12 cellular contexts compared by ENCODE assay signal in genomic region chr3:124851136-124851535, GRCh38. TPM values are rescaled to one million over a fixed set of nuclear protein-coding genes. Genes with fewer than 3 reads are reported as not detected.
DNase-seq lines count a peak whose midpoint lies in the region; ATAC-seq and TF ChIP-seq lines count a peak whose summit lies in the region.
"Had no signal": no experiment of that assay in that cellular context is flagged by ENCODE, and none has a peak within 500 bp of the region (broad histone marks: within the 10 kb centered on the region; RNA-seq: fewer than 3 reads in every experiment).

No MANE protein-coding gene starts in this region.

- peaks cover 4% of the 10 kb centered on the region; the same call in 1 of the 2 replicates for H4K20me1 ChIP-seq in IMR-90 (ENCODE audit: insufficient read depth, low read length)

- intact Hi-C loops in IMR-90 (cut with micrococcal nuclease): no loop called here

- peaks cover 17% of the 10 kb centered on the region for H3K4me1 ChIP-seq in IMR-90 (ENCODE audit: control insufficient read depth, insufficient read depth, low read length)
- peaks cover 10% of the 10 kb centered on the region for H3K4me1 ChIP-seq in mesenchymal stem cell (ENCODE audit: control insufficient read depth, insufficient read depth, low read depth, low read length)
- H3K4me1 ChIP-seq in thoracic aorta (ENCODE audit: control insufficient read depth in 1 of 2, low read depth in 2 of 2): peaks cover 39 to 58% of the 10 kb centered on the region in 2 donors

- no peak for TF ChIP-seq CTCF in IMR-90 (conservative IDR thresholded peaks at IDR 0.05; ENCODE audit: low read depth, low read length)
- TF ChIP-seq CTCF in coronary artery (IDR thresholded peaks at IDR 0.05): no peak
- no peak for TF ChIP-seq CTCF in thoracic aorta (IDR thresholded peaks at IDR 0.05)

- H3K36me3 ChIP-seq in IMR-90 (ENCODE audit: control insufficient read depth, insufficient read depth, low read length): peaks cover 12% of the 10 kb centered on the region
- peaks cover 17 to 66% of the 10 kb centered on the region in 2 experiments for H3K36me3 ChIP-seq in mesenchymal stem cell (ENCODE audit: control insufficient read depth in 1 of 2, insufficient read depth in 2 of 2, low read depth in 1 of 2, low read length in 2 of 2)
- H3K36me3 ChIP-seq in thoracic aorta: peaks cover 2% of the 10 kb centered on the region

- H4K5ac ChIP-seq in IMR-90 (ENCODE audit: low read depth, low read length): peak overlapping the region; percentile 47; the same call in 1 of the 2 replicates

- H3K23ac ChIP-seq in IMR-90 (ENCODE audit: low read depth, low read length) (peak overlapping the region; percentile 82), mesenchymal stem cell (ENCODE audit: low read length in 2 of 2) (no peak overlapping the region)

- H3K4ac ChIP-seq in IMR-90 (ENCODE audit: low read depth, low read length) (peak overlapping the region; percentile 84), mesenchymal stem cell (ENCODE audit: low read depth in 1 of 2, low read length in 2 of 2) (no peak overlapping the region)

- H2AK9ac ChIP-seq in IMR-90 (replicated peaks; ENCODE audit: low read depth, low read length, poor library complexity): no peak overlapping the region

- H2AK5ac ChIP-seq in IMR-90 (ENCODE audit: low read depth, low read length) (peak overlapping the region; percentile 27; the same call in 1 of the 2 replicates), mesenchymal stem cell (ENCODE audit: low read length, severe bottlenecking) (peak overlapping the region; percentile 98)

- POLR2A ChIA-PET in IMR-90 (lab: Charles Lee; ENCODE audit: unreplicated experiment): interaction anchor here (0.7 kb wide), 2 partner anchors 15 to 36 kb away, joined by 5 read pairs; no protein-coding TSS in a partner anchor

- H3K4me3 ChIP-seq in IMR-90 (ENCODE audit: insufficient read depth, low read depth, low read length) (no peak overlapping the region), coronary artery (peak overlapping the region; percentile 35), mesenchymal stem cell (ENCODE audit: insufficient read depth in 1 of 2, low read depth in 1 of 2, low read length in 2 of 2) (no peak overlapping the region), thoracic aorta (peak overlapping the region; percentile 48)
- H3K4me3 ChIP-seq: lung had no signal

- TF ChIP-seq RAD21 in IMR-90 (IDR thresholded peaks at IDR 0.05; ENCODE audit: low read length): no peak

- peaks cover 26% of the 10 kb centered on the region for H3K9me1 ChIP-seq in IMR-90 (ENCODE audit: insufficient read depth, low read length)

- no TSS peak for BruUV-seq in IMR-90 (replicated peaks; lab: Mats Ljungman, UMichigan)

- H2BK15ac ChIP-seq in IMR-90 (ENCODE audit: low read depth, low read length) (peak overlapping the region; percentile 89; the same call in 2 of the 3 replicates), mesenchymal stem cell (ENCODE audit: low read depth, poor library complexity, severe bottlenecking) (no peak overlapping the region)

- H2BK120ac ChIP-seq in IMR-90 (ENCODE audit: low read depth, low read length): peak overlapping the region; percentile 80
- H2BK120ac ChIP-seq in mesenchymal stem cell (ENCODE audit: low read depth, low read length): no peak overlapping the region

- no peaks in the 10 kb centered on the region for H3K27me3 ChIP-seq in IMR-90 (ENCODE audit: control insufficient read depth, insufficient read depth, low read length)
- no peaks in the 10 kb centered on the region for H3K27me3 ChIP-seq in mesenchymal stem cell (ENCODE audit: control insufficient read depth in 1 of 2, insufficient read depth in 1 of 2, low read length in 2 of 2)
- no peaks in the 10 kb centered on the region for H3K27me3 ChIP-seq in thoracic aorta (replicated peaks; ENCODE audit: insufficient read depth)

- no peak overlapping the region for H3K27ac ChIP-seq in IMR-90 (ENCODE audit: insufficient read depth, low read length)
- H3K27ac ChIP-seq in coronary artery: peak overlapping the region; percentile 75 to 84
- H3K27ac ChIP-seq in mesenchymal stem cell (ENCODE audit: low read length, poor library complexity, severe bottlenecking): peak overlapping the region; percentile 33
- H3K27ac ChIP-seq in thoracic aorta: peak overlapping the region; percentile 86 to 90
- H3K27ac ChIP-seq: VCaP had no signal

- H3K79me1 ChIP-seq in IMR-90 (ENCODE audit: low read depth in 1 of 2, low read length in 2 of 2): peaks cover 34 to 67% of the 10 kb centered on the region in 2 experiments
- H3K79me1 ChIP-seq in mesenchymal stem cell (replicated peaks; ENCODE audit: low read length, poor library complexity, severe bottlenecking): peaks cover 44% of the 10 kb centered on the region

- CTCF ChIA-PET in IMR-90 (lab: Yijun Ruan, JAX): interaction anchor here (0.6 to 0.8 kb wide), 2 partner anchors 90 to 300 kb away, joined by 3 read pairs; no protein-coding TSS in a partner anchor

- no CpG with 5 or more reads among the region's 3 CpGs for WGBS in IMR-90 (ENCODE audit: extremely low coverage in 2 of 2, insufficient read length in 1 of 2), 2 experiments
- WGBS in mesenchymal stem cell: 42% methylated on average over 2 of the region's 3 CpGs

- TF ChIP-seq POLR2A in IMR-90 (IDR thresholded peaks at IDR 0.05; ENCODE audit: low read depth, low read length): no peak

- H3K4me2 ChIP-seq in IMR-90 (ENCODE audit: low read depth, low read length) (no peak overlapping the region), mesenchymal stem cell (ENCODE audit: low read length, poor library complexity, severe bottlenecking) (no peak overlapping the region)

- H3K9ac ChIP-seq in IMR-90 (ENCODE audit: low read depth, low read length) (peak overlapping the region; percentile 24; the same call in 1 of the 2 replicates), mesenchymal stem cell (ENCODE audit: low read length) (peak overlapping the region; percentile 62)

- H2BK5ac ChIP-seq in IMR-90 (ENCODE audit: low read depth, low read length, poor library complexity, severe bottlenecking) (peak overlapping the region; percentile 72), mesenchymal stem cell (ENCODE audit: low read depth, low read length, poor library complexity, severe bottlenecking) (peak overlapping the region; percentile 1)

- in situ Hi-C loops in IMR-90 (cut with MboI; ENCODE audit: low sequenced_read_pairs): no loop called here

- peak overlapping the region; percentile 81 for H2BK20ac ChIP-seq in IMR-90 (ENCODE audit: low read depth, low read length)

- peak overlapping the region; percentile 24 to 83; a peak in 1 of 4 replicates for H4K8ac ChIP-seq in IMR-90 (ENCODE audit: low read depth in 2 of 2, low read length in 2 of 2)
- no peak overlapping the region for H4K8ac ChIP-seq in mesenchymal stem cell (ENCODE audit: low read length)

- H3K9me3 ChIP-seq in IMR-90 (ENCODE audit: control insufficient read depth, insufficient read depth, low read length) (no peaks in the 10 kb centered on the region), mesenchymal stem cell (ENCODE audit: control insufficient read depth, low read length) (no peaks in the 10 kb centered on the region), thoracic aorta (no peaks in the 10 kb centered on the region)

- H4K91ac ChIP-seq in IMR-90 (ENCODE audit: insufficient read depth, low read depth, low read length) (peak overlapping the region; percentile 63), mesenchymal stem cell (ENCODE audit: low read length) (no peak overlapping the region)

- no peak overlapping the region for H2AFZ ChIP-seq in IMR-90 (replicated peaks; ENCODE audit: low read length, poor library complexity)
- H2AFZ ChIP-seq in mesenchymal stem cell (ENCODE audit: low read depth, low read length): no peak overlapping the region

- peak overlapping the region; percentile 71; the same call in 1 of the 2 replicates for H3K14ac ChIP-seq in IMR-90 (replicated peaks; ENCODE audit: low read depth, low read length)
- H3K14ac ChIP-seq in mesenchymal stem cell (ENCODE audit: low read length in 2 of 2): no peak overlapping the region

- DNase-seq in IMR-90: no peak
- no peak for DNase-seq in coronary artery (ENCODE audit: low spot score)
- DNase-seq in mesenchymal stem cell: peak; percentile 52
- DNase-seq in thoracic aorta (ENCODE audit: low spot score): no peak
- DNase-seq in NCI-H1930 (lab: John Stamatoyannopoulos, UW): no peak
- DNase-seq in germinal center (ENCODE audit: low spot score): no peak
- DNase-seq in HuH-7.5 (ENCODE audit: low spot score): no peak
- DNase-seq: Calu3; stimulated activated CD4-positive, alpha-beta T cell treated with anti-CD3 and anti-CD28 coated beads, Interleukin-1b, Interleukin-23, amount 100 ng/mL, for 48 hours had no signal

- H3K56ac ChIP-seq in IMR-90 (ENCODE audit: extremely low read depth, insufficient read depth, low read length): peak overlapping the region; percentile 14; the same call in 1 of the 2 replicates

- H3K18ac ChIP-seq in IMR-90 (ENCODE audit: low read depth, low read length): peak overlapping the region; percentile 64; the same call in 1 of the 2 replicates
- H3K18ac ChIP-seq in mesenchymal stem cell (ENCODE audit: low read depth in 1 of 2, low read length in 2 of 2): peak overlapping the region in 1 of 2 experiments; percentile 93

- dilution Hi-C loops in IMR-90 (cut with HindIII; ENCODE audit: low sequenced_read_pairs, unreplicated experiment): no loop called here

- ATAC-seq in IMR-90 (ENCODE audit: low read depth) (no peak), thoracic aorta (ENCODE audit: insufficient number of reproducible peaks, low FRiP score, low read depth) (no peak)
- no peak for ATAC-seq in activated CD4-positive, CD25-positive, alpha-beta regulatory T cell treated with anti-CD3 and anti-CD28 coated beads, Interleukin-2, amount 50 U/mL, for 24 hours

- no peak overlapping the region for H2BK12ac ChIP-seq in mesenchymal stem cell (ENCODE audit: low read length in 2 of 2)

TF ChIP-seq in IMR-90, 13 proteins besides CTCF, POLR2A, EP300 and RAD21 (continues in another document):
- TF ChIP-seq, protein P1, sequence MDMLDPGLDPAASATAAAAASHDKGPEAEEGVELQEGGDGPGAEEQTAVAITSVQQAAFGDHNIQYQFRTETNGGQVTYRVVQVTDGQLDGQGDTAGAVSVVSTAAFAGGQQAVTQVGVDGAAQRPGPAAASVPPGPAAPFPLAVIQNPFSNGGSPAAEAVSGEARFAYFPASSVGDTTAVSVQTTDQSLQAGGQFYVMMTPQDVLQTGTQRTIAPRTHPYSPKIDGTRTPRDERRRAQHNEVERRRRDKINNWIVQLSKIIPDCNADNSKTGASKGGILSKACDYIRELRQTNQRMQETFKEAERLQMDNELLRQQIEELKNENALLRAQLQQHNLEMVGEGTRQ (IDR thresholded peaks at IDR 0.05; ENCODE audit: low read depth, low read length): no peak
- TF ChIP-seq SMC3 (IDR thresholded peaks at IDR 0.05; ENCODE audit: low read depth, low read length): no peak
- TF ChIP-seq MXI1 (IDR thresholded peaks at IDR 0.05; ENCODE audit: borderline replicate concordance, low read depth, low read length): no peak
- TF ChIP-seq FOS (IDR thresholded peaks at IDR 0.05; ENCODE audit: low read depth, low read length): no peak

RNA-seq across cellular contexts. Expression of gene ITGB5, which starts 36.0 kb away (rescaled TPM):
- total RNA-seq in IMR-90 (2012; rRNA removed) (71.7 and 85.0 TPM in 2 replicates), thoracic aorta (100 to 1,000 TPM; 576 to 592 TPM)
- 101 and 102 TPM in 2 replicates for polyA plus RNA-seq in IMR-90 (2012; rRNA removed)
- 155 and 524 TPM in 2 replicates for polyA plus RNA-seq in IMR-90 (2012; cell fraction: cytosol; rRNA removed)
- polyA plus RNA-seq in IMR-90 (2012; cell fraction: nucleus; rRNA removed; ENCODE audit: low replicate concordance): 43.5 and 72.2 TPM in 2 replicates
- 478 TPM for polyA plus RNA-seq in mesenchymal stem cell (2013, experiment 1 of 2)
- 472 TPM for polyA plus RNA-seq in mesenchymal stem cell (2013, experiment 2 of 2)

Comparison
In these comparisons a context has a peak if more than half of its experiments do, and no peak if none do; other contexts are left out.
1. H3K4me3 ChIP-seq: peak in coronary artery (single experiment) and thoracic aorta (single experiment); none in IMR-90 (single experiment) and mesenchymal stem cell (0 of 2).